Comparison of ENCODE assay signal across 16 cellular contexts in the genomic region with DNA sequence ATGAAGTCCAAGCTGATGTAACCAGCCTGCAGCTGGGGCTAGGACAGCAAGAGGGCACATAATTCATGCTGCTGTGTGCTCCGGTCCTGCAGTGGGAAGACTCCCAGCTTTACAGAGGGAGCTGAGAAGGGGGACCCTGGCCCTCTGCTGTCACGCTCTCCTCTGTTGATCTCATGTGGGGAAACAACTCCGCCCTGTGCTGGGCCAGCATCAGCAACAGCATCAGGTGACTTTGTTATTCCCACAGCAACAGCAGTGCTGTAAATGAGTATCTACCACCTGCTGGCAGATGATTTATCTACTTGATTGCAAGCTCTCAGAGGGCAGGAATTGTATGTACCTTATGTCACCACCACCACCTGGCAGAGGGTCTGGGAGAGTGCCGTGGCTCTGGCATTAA.
"Had no signal": no experiment of that assay in that cellular context is flagged by ENCODE, and none has a peak within 500 bp of the region (broad histone marks: within the 10 kb centered on the region; RNA-seq: fewer than 3 reads in every experiment).

No MANE protein-coding gene starts in this region.

- H3K9me3 Mint-ChIP-seq: activated naive CD8-positive, alpha-beta T cell treated with anti-CD3 and anti-CD28 coated beads, Interleukin-2, amount 10 ng/mL, durations not matched to agents 7 days and 5 days; activated T-helper 1 cell treated with anti-CD3 and anti-CD28 coated beads, Interleukin-12 subunit alpha, Interleukin-12 subunit beta, Interleukin-2, Interleukin-4 antibody, amounts not matched to agents 30 ng/mL and 10 ng/mL and 1 ng/mL, durations not matched to agents 14 hours and 24 hours and 36 hours; effector memory CD8-positive, alpha-beta T cell; naive B cell; type B pancreatic cell had no signal

- DNase-seq: activated CD4-positive, CD25-positive, alpha-beta regulatory T cell treated with anti-CD3 and anti-CD28 coated beads, Interleukin-2, amount 50 U/mL, for 72 hours; activated naive CD8-positive, alpha-beta T cell treated with anti-CD3 and anti-CD28 coated beads, Interleukin-2, amount 10 ng/mL, durations not matched to agents 7 days and 5 days; anterior cingulate cortex; effector memory CD8-positive, alpha-beta T cell; foreskin melanocyte; left colon; naive B cell; posterior cingulate gyrus; right cardiac atrium; small intestine; stimulated activated CD4-positive, alpha-beta T cell treated with anti-CD3 and anti-CD28 coated beads, Interleukin-4, amount 100 ng/mL, for 4 hours; stimulated activated CD8-positive, alpha-beta memory T cell treated with anti-CD3 and anti-CD28 coated beads, Interleukin-4, amount 100 ng/mL, for 48 hours; stimulated activated naive CD4-positive, alpha-beta T cell treated with Interleukin-2 at 50 U/mL for 16 hours had no signal

- H3K36me3 Mint-ChIP-seq: activated naive CD8-positive, alpha-beta T cell treated with anti-CD3 and anti-CD28 coated beads, Interleukin-2, amount 10 ng/mL, durations not matched to agents 7 days and 5 days; naive B cell; type B pancreatic cell had no signal

- H3K27ac Mint-ChIP-seq: activated naive CD8-positive, alpha-beta T cell treated with anti-CD3 and anti-CD28 coated beads, Interleukin-2, amount 10 ng/mL, durations not matched to agents 7 days and 5 days; activated T-helper 1 cell treated with anti-CD3 and anti-CD28 coated beads, Interleukin-12 subunit alpha, Interleukin-12 subunit beta, Interleukin-2, Interleukin-4 antibody, amounts not matched to agents 30 ng/mL and 10 ng/mL and 1 ng/mL, durations not matched to agents 14 hours and 24 hours and 36 hours; effector memory CD8-positive, alpha-beta T cell; naive B cell; type B pancreatic cell had no signal

- ATAC-seq: effector memory CD8-positive, alpha-beta T cell; left colon; right cardiac atrium had no signal

- H3K27ac ChIP-seq: epithelial cell of prostate had no signal

- H3K4me3 Mint-ChIP-seq: activated naive CD8-positive, alpha-beta T cell treated with anti-CD3 and anti-CD28 coated beads, Interleukin-2, amount 10 ng/mL, durations not matched to agents 7 days and 5 days; activated T-helper 1 cell treated with anti-CD3 and anti-CD28 coated beads, Interleukin-12 subunit alpha, Interleukin-12 subunit beta, Interleukin-2, Interleukin-4 antibody, amounts not matched to agents 30 ng/mL and 10 ng/mL and 1 ng/mL, durations not matched to agents 14 hours and 24 hours and 36 hours; effector memory CD8-positive, alpha-beta T cell; naive B cell; type B pancreatic cell had no signal
